8 cellular contexts compared by ENCODE assay signal in genomic region chr17:57935833-57936807, GRCh38. TPM values are rescaled to one million over a fixed set of nuclear protein-coding genes. Genes with fewer than 3 reads are reported as not detected.
A peak's percentile ranks its signal among the peaks of the same experiment; 100 is the strongest.
DNase-seq lines count a peak whose midpoint lies in the region; ATAC-seq and TF ChIP-seq lines count a peak whose summit lies in the region.

No MANE protein-coding gene starts in this region.

- H3K27me3 Mint-ChIP-seq in CD4-positive, alpha-beta T cell: peaks cover 12% of the 10 kb centered on the region
- H3K27me3 Mint-ChIP-seq in activated T-cell treated with anti-CD3 and anti-CD28 coated beads, Interleukin-2, amount 50 U/mL, for 4 hours (ENCODE audit: low read depth): peaks cover 10% of the 10 kb centered on the region

- H3K4me2 ChIP-seq in osteoblast (ENCODE audit: insufficient read depth, low read length): peak overlapping the region; percentile 64

- POLR2A ChIA-PET in CD4-positive, alpha-beta T cell (lab: Charles Lee): no interaction called here

- no peaks in the 10 kb centered on the region for H3K9me3 Mint-ChIP-seq in CD4-positive, alpha-beta T cell
- no peaks in the 10 kb centered on the region for H3K9me3 Mint-ChIP-seq in activated T-cell treated with anti-CD3 and anti-CD28 coated beads, Interleukin-2, amount 50 U/mL, for 4 hours

- no peaks in the 10 kb centered on the region for H3K36me3 Mint-ChIP-seq in CD4-positive, alpha-beta T cell (ENCODE audit: low read depth)
- no peaks in the 10 kb centered on the region for H3K36me3 Mint-ChIP-seq in activated T-cell treated with anti-CD3 and anti-CD28 coated beads, Interleukin-2, amount 50 U/mL, for 4 hours (ENCODE audit: insufficient read depth)

- H3K4me3 Mint-ChIP-seq in CD4-positive, alpha-beta T cell: no peak overlapping the region
- H3K4me3 Mint-ChIP-seq in activated T-cell treated with anti-CD3 and anti-CD28 coated beads, Interleukin-2, amount 50 U/mL, for 4 hours: no peak overlapping the region

- peaks cover 78% of the 10 kb centered on the region for H3K79me2 ChIP-seq in osteoblast (ENCODE audit: insufficient read depth, low read length)

- peaks cover 4% of the 10 kb centered on the region for H3K4me1 Mint-ChIP-seq in CD4-positive, alpha-beta T cell (ENCODE audit: low read depth)
- peaks cover 13% of the 10 kb centered on the region for H3K4me1 Mint-ChIP-seq in activated T-cell treated with anti-CD3 and anti-CD28 coated beads, Interleukin-2, amount 50 U/mL, for 4 hours (ENCODE audit: low read depth)

- H3K4me1 ChIP-seq in osteoblast (ENCODE audit: insufficient read depth, low read length): peaks cover 27% of the 10 kb centered on the region

- H2AFZ ChIP-seq in osteoblast (ENCODE audit: low read length): peak overlapping the region; percentile 56

- no peaks in the 10 kb centered on the region for H3K9me3 ChIP-seq in osteoblast (ENCODE audit: low read depth, low read length)
- no peaks in the 10 kb centered on the region for H3K9me3 ChIP-seq in CD4-positive, alpha-beta T cell (ENCODE audit: control insufficient read depth, low read length)

- H3K4me3 ChIP-seq in foreskin fibroblast (ENCODE audit: low read depth in 1 of 2, low read length in 2 of 2): peak overlapping the region in 1 of 2 donors; percentile 10
- H3K4me3 ChIP-seq in osteoblast (ENCODE audit: insufficient read depth, low read length): peak overlapping the region; percentile 39

- no peaks in the 10 kb centered on the region for H3K36me3 ChIP-seq in osteoblast (ENCODE audit: insufficient read depth, low read length)

- peak; percentile 36 for DNase-seq in COLO829 (ENCODE audit: low spot score)
- DNase-seq in SK-MEL-5 (ENCODE audit: low read depth, low spot score): peak; percentile 32
- DNase-seq in foreskin fibroblast: peak; percentile 49 to 71
- DNase-seq in osteoblast (ENCODE audit: insufficient read length, low spot score, missing footprints): peak; percentile 90
- no peak for DNase-seq in CD4-positive, alpha-beta T cell
- DNase-seq in activated T-cell treated with anti-CD3 and anti-CD28 coated beads, Interleukin-2, amount 50 U/mL, for 4 hours: no peak

- no peaks in the 10 kb centered on the region for H3K27me3 ChIP-seq in osteoblast (ENCODE audit: insufficient read depth, low read length)
- H3K27me3 ChIP-seq in CD4-positive, alpha-beta T cell (ENCODE audit: control insufficient read depth, insufficient read depth, low read length): no peaks in the 10 kb centered on the region

- no peak overlapping the region for H3K27ac Mint-ChIP-seq in CD4-positive, alpha-beta T cell

- H3K27ac ChIP-seq in osteoblast (ENCODE audit: low read depth, low read length): peak overlapping the region; percentile 93
- no peak overlapping the region for H3K27ac ChIP-seq in CD4-positive, alpha-beta T cell (ENCODE audit: low read depth, low read length)

- in situ Hi-C loops in SK-MEL-5 (cut with HindIII; ENCODE audit: low pct_unique_long_range_greater_than_20kb, low sequenced_read_pairs): no loop called here

- TF ChIP-seq CTCF in foreskin fibroblast (IDR thresholded peaks at IDR 0.05; ENCODE audit: low read depth, low read length): no peak
- TF ChIP-seq CTCF in osteoblast (IDR thresholded peaks at IDR 0.05; ENCODE audit: extremely low read depth, low read depth, low read length): no peak
- TF ChIP-seq CTCF in CD4-positive, alpha-beta T cell (IDR thresholded peaks at IDR 0.05): no peak

- ATAC-seq in GM21619 (IDR thresholded peaks at IDR 0.05; ENCODE audit: unreplicated experiment) (no peak), GM21723 (IDR thresholded peaks at IDR 0.05; ENCODE audit: unreplicated experiment) (no peak)
- ATAC-seq in CD4-positive, alpha-beta T cell (ENCODE audit: poor library complexity): no peak
- ATAC-seq in activated T-cell treated with anti-CD3 and anti-CD28 coated beads, Interleukin-2, amount 50 U/mL, for 4 hours: no peak

- H4K20me1 ChIP-seq in osteoblast (ENCODE audit: insufficient read depth, low read length): peaks cover 38% of the 10 kb centered on the region

- intact Hi-C loops in CD4-positive, alpha-beta T cell (cut with DNase I, micrococcal nuclease): no loop called here

- CTCF ChIA-PET in CD4-positive, alpha-beta T cell (lab: Charles Lee): no interaction called here

RNA-seq across cellular contexts. Expression of gene CUEDC1, which starts 19.1 kb away (rescaled TPM):
- total RNA-seq in SK-MEL-5 (2014; rRNA removed; shearing (Covaris generic)): 10.4 and 14.6 TPM in 2 replicates
- polyA plus RNA-seq in SK-MEL-5 (2015; cell fraction: cytosol; rRNA removed): 40.9 and 57.4 TPM in 2 replicates
- polyA plus RNA-seq in SK-MEL-5 (2015; cell fraction: nucleus; rRNA removed): 442 and 572 TPM in 2 replicates
- 21.0 and 22.4 TPM in 2 replicates for total RNA-seq in osteoblast
- 1 to 10 TPM in 1 of 2 experiments, under 1 TPM in 1; 0.41 to 1.0 TPM for total RNA-seq in CD4-positive, alpha-beta T cell
- total RNA-seq in activated T-cell treated with anti-CD3 and anti-CD28 coated beads, Interleukin-2, amount 50 U/mL, for 4 hours: under 1 TPM; 0.41 to 0.63 (median 0.58) TPM

RNA-seq across cellular contexts. Expression of gene VEZF1, which starts 51.9 kb away (rescaled TPM):
- 49.3 and 49.5 TPM in 2 replicates for total RNA-seq in SK-MEL-5 (2014; rRNA removed; shearing (Covaris generic))
- polyA plus RNA-seq in SK-MEL-5 (2015; cell fraction: cytosol; rRNA removed): 49.5 and 69.5 TPM in 2 replicates
- 74.6 and 76.5 TPM in 2 replicates for polyA plus RNA-seq in SK-MEL-5 (2015; cell fraction: nucleus; rRNA removed)
- 51.9 and 58.6 TPM in 2 replicates for total RNA-seq in osteoblast
- 10 to 100 TPM; 41.6 to 41.7 TPM for total RNA-seq in CD4-positive, alpha-beta T cell
- total RNA-seq in activated T-cell treated with anti-CD3 and anti-CD28 coated beads, Interleukin-2, amount 50 U/mL, for 4 hours: 10 to 100 TPM; 23.8 to 25.1 (median 24.1) TPM

Comparison
In these comparisons a context has a peak if more than half of its experiments do, and no peak if none do; other contexts are left out.
1. DNase-seq: peak in COLO829 (single experiment), SK-MEL-5 (single experiment), foreskin fibroblast (2 of 2) and osteoblast (single experiment); none in CD4-positive, alpha-beta T cell (0 of 10) and activated T-cell treated with anti-CD3 and anti-CD28 coated beads, Interleukin-2, amount 50 U/mL, for 4 hours (single experiment).